In the genomic region with DNA sequence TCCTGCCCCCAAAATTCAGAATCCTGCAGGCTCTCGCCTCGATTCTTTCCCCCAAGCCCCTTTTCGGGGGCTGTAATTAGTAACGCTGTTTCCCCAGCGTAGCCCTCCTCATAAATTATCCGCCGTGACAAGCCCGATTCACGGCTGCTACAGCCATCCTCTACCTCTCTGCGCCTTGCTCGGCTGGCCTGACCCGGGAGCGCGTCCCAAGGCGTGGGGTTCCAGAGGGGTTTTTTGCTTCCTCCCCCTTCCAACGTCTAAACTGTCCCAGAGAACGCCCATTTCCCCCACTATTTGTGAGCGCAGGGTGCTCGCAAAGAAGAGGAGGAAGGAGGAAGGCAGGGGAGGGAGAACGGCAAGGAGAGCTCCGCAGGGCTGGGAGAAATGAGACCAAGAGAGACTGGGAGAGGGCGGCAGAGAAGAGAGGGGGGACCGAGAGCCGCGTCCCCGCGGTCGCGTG, we compare ENCODE assay signal across 7 cellular contexts. TPM values are rescaled to one million over a fixed set of nuclear protein-coding genes. Genes with fewer than 3 reads are reported as not detected.
DNase-seq lines count a peak whose midpoint lies in the region; ATAC-seq and TF ChIP-seq lines count a peak whose summit lies in the region.
"Had no signal": no experiment of that assay in that cellular context is flagged by ENCODE, and none has a peak within 500 bp of the region (broad histone marks: within the 10 kb centered on the region; RNA-seq: fewer than 3 reads in every experiment).

No MANE protein-coding gene starts in this region.

- ATAC-seq in WTC11: no peak
- ATAC-seq in lung (ENCODE audit: insufficient read depth, low FRiP score): no peak
- no peak for ATAC-seq in GM18909 (IDR thresholded peaks at IDR 0.05; ENCODE audit: poor library complexity, unreplicated experiment)

- CTCF ChIA-PET in AG04449 (lab: Yijun Ruan, JAX): interaction anchor here (1.1 to 6.6 kb wide), 7 partner anchors 8 to 461 kb away, joined by 3 to 71 read pairs (median 19); a partner anchor contains a TSS
- CTCF ChIA-PET in WTC11 (lab: Charles Lee): interaction anchor here (0.8 to 3.8 kb wide), 19 partner anchors 8 to 767 kb away, joined by 3 to 39 read pairs (median 6); a partner anchor contains a TSS

- H3K4me3 ChIP-seq in AG04449 (ENCODE audit: low read depth, low read length) (peak overlapping the region; percentile 48), lung (peak overlapping the region; percentile 89)

- H3K27ac ChIP-seq in lung (ENCODE audit: low read depth in 1 of 2, low read length in 1 of 2): peak overlapping the region in 1 of 2 donors; percentile 84
- H3K27ac ChIP-seq: dorsolateral prefrontal cortex had no signal

- H3K27me3 ChIP-seq in lung (ENCODE audit: control insufficient read depth, insufficient read depth): no peaks in the 10 kb centered on the region

- no peak for TF ChIP-seq CTCF in AG04449 (IDR thresholded peaks at IDR 0.05; ENCODE audit: insufficient read depth, low read length, missing control alignments)
- TF ChIP-seq CTCF in WTC11 (IDR thresholded peaks at IDR 0.05): no peak
- TF ChIP-seq CTCF in lung (IDR thresholded peaks at IDR 0.05; ENCODE audit: control extremely low read depth, extremely low read depth): no peak

- WGBS in lung, 2 donors: 28 to 49% methylated on average over 22 to 29 of the region's 29 CpGs

- POLR2A ChIA-PET in AG04449 (lab: Yijun Ruan, JAX): no interaction called here
- POLR2A ChIA-PET in WTC11 (lab: Charles Lee): interaction anchor here (1.2 kb wide), 1 partner anchor 29 kb away, joined by 3 read pairs; no protein-coding TSS in a partner anchor

- H3K4me3 Mint-ChIP-seq in WTC11: peak overlapping the region; percentile 74

- H3K9me3 ChIP-seq in lung (ENCODE audit: control insufficient read depth in 2 of 2, insufficient read depth in 1 of 2, low read length in 1 of 2): peaks cover 0 to 2% of the 10 kb centered on the region in 2 donors

- H3K4me1 Mint-ChIP-seq in WTC11: peaks cover 23% of the 10 kb centered on the region

- H3K36me3 Mint-ChIP-seq in WTC11: no peaks in the 10 kb centered on the region

- peaks cover 100% of the 10 kb centered on the region for H3K27me3 Mint-ChIP-seq in WTC11 (ENCODE audit: low read depth)

- no peaks in the 10 kb centered on the region for H3K4me1 ChIP-seq in lung (ENCODE audit: control insufficient read depth in 2 of 2, insufficient read depth in 2 of 2, low read length in 2 of 2)

- H3K27ac Mint-ChIP-seq in WTC11: no peak overlapping the region

- no peaks in the 10 kb centered on the region for H3K36me3 ChIP-seq in lung (ENCODE audit: control insufficient read depth in 2 of 2, insufficient read depth in 2 of 2, low read length in 2 of 2)

- no peaks in the 10 kb centered on the region for H3K9me3 Mint-ChIP-seq in WTC11

- DNase-seq in AG04449 (ENCODE audit: low read depth, low spot score) (no peak), WTC11 (ENCODE audit: low spot score) (no peak), lung (ENCODE audit: low spot score) (no peak), epidermal melanocyte (ENCODE audit: insufficient read length, low spot score) (no peak), AG20443 (ENCODE audit: low spot score) (no peak)
- DNase-seq: dorsolateral prefrontal cortex had no signal

TF ChIP-seq in WTC11, 78 proteins besides CTCF, POLR2A, EP300 and RAD21:
- TF ChIP-seq, protein P1, sequence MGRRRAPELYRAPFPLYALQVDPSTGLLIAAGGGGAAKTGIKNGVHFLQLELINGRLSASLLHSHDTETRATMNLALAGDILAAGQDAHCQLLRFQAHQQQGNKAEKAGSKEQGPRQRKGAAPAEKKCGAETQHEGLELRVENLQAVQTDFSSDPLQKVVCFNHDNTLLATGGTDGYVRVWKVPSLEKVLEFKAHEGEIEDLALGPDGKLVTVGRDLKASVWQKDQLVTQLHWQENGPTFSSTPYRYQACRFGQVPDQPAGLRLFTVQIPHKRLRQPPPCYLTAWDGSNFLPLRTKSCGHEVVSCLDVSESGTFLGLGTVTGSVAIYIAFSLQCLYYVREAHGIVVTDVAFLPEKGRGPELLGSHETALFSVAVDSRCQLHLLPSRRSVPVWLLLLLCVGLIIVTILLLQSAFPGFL (CRISPR knock-in tag; IDR thresholded peaks at IDR 0.05; ENCODE audit: borderline replicate concordance): no peak

RNA-seq across cellular contexts. Expression of a gene that starts 0.9 kb away (rescaled TPM):
- total RNA-seq in WTC11 (2021): 0.14 TPM in 1 of 3 replicates, not detected in the others
- 10 to 100 TPM; 20.9 to 61.9 TPM for total RNA-seq in lung
- polyA plus RNA-seq in lung: 1 to 10 TPM; 9.2 to 9.5 TPM

RNA-seq across cellular contexts. Expression of a gene that starts 5.0 kb away (rescaled TPM):
- total RNA-seq in WTC11 (2021): not detected in 3 replicates
- total RNA-seq in lung: 1 to 10 TPM; 4.7 to 7.7 TPM
- under 1 TPM; 0.49 to 0.94 TPM for polyA plus RNA-seq in lung
- total RNA-seq: dorsolateral prefrontal cortex had no signal

RNA-seq across cellular contexts. Expression of a gene that starts 9.8 kb away (rescaled TPM):
- total RNA-seq in WTC11 (2021): 0.11 TPM in 1 of 3 replicates, not detected in the others
- total RNA-seq in lung: 10 to 100 TPM; 10.3 to 10.7 TPM
- 1 to 10 TPM; 1.9 to 2.3 TPM for polyA plus RNA-seq in lung

RNA-seq across cellular contexts. Expression of a gene that starts 12.0 kb away (rescaled TPM):
- not detected in 3 replicates for total RNA-seq in WTC11 (2021)
- 1 to 10 TPM; 2.7 to 4.4 TPM for total RNA-seq in lung
- polyA plus RNA-seq in lung: 1 to 10 TPM; 3.8 to 6.0 TPM

RNA-seq across cellular contexts. Expression of a gene that starts 13.9 kb away (rescaled TPM):
- total RNA-seq in WTC11 (2021): not detected in 3 replicates
- 1 to 10 TPM; 1.1 to 2.2 TPM for total RNA-seq in lung
- polyA plus RNA-seq in lung: 1 to 10 TPM; 1.0 to 1.7 TPM
- total RNA-seq: dorsolateral prefrontal cortex had no signal

Comparison
In these comparisons a context has a peak if more than half of its experiments do, and no peak if none do; other contexts are left out.
1. RNA of a gene that starts 0.9 kb away (total RNA-seq): 20.9 to 61.9 TPM in lung; 0.14 TPM in WTC11; every median in the first group is over 10 times any median in the second.
2. RNA of a gene that starts 9.8 kb away (total RNA-seq): 10.3 to 10.7 TPM in lung; 0.11 TPM in WTC11; every median in the first group is over 10 times any median in the second.